ENCODE assay signal across 2 cellular contexts in genomic region chr2:128027801-128028667, GRCh38.
A peak's percentile ranks its signal among the peaks of the same experiment; 100 is the strongest.
TF ChIP-seq lines count a peak whose summit lies in the region.

Gene SAP130 (minus strand): TSS chr2:128028059. CDS start chr2:128026292, 1,767 bp downstream.

TF ChIP-seq in A549, 52 proteins besides CTCF, POLR2A, EP300 and RAD21 (continued from another document):
- TF ChIP-seq MAFK (IDR thresholded peaks at IDR 0.05; ENCODE audit: partially characterized antibody) (peak; percentile 25), PHF8 (IDR thresholded peaks at IDR 0.05; ENCODE audit: borderline replicate concordance, low read depth) (peak; percentile 49; the same call in 1 of the 2 replicates), JUNB (IDR thresholded peaks at IDR 0.05) (no peak), EHF (CRISPR knock-in tag; IDR thresholded peaks at IDR 0.05) (no peak), ZNF302 (CRISPR knock-in tag; IDR thresholded peaks at IDR 0.05) (no peak), MAX (IDR thresholded peaks at IDR 0.05) (no peak), KDM1A (IDR thresholded peaks at IDR 0.05; ENCODE audit: low read depth) (no peak), HOXB13 (CRISPR knock-in tag; IDR thresholded peaks at IDR 0.05; ENCODE audit: low read depth) (no peak), REST (IDR thresholded peaks at IDR 0.05) (no peak), CHD2 (IDR thresholded peaks at IDR 0.05; ENCODE audit: low read length, partially characterized antibody) (no peak), CEBPB (IDR thresholded peaks at IDR 0.05) (no peak), BCL3 (IDR thresholded peaks at IDR 0.05) (0 out of 3 replicates have a peak, but pooled peaks have one; percentile 51), RCOR1 (IDR thresholded peaks at IDR 0.05; ENCODE audit: low read depth, low read length) (no peak), RNF2 (IDR thresholded peaks at IDR 0.05; ENCODE audit: borderline replicate concordance, low read depth) (no peak)

TF ChIP-seq in K562, 482 proteins besides CTCF, POLR2A, EP300 and RAD21 (continued from another document and continues in another):
- TF ChIP-seq E2F1 (CRISPR knock-in tag; IDR thresholded peaks at IDR 0.05) = no peak
- TF ChIP-seq CUX1 (CRISPR knock-in tag; IDR thresholded peaks at IDR 0.05) = no peak
- no peak for TF ChIP-seq ETS2 (tag; IDR thresholded peaks at IDR 0.05; ENCODE audit: borderline replicate concordance, poor library complexity, severe bottlenecking)
- TF ChIP-seq FOXM1 (IDR thresholded peaks at IDR 0.05; ENCODE audit: low read depth) = no peak
- TF ChIP-seq FOXM1 (CRISPR knock-in tag; IDR thresholded peaks at IDR 0.05; ENCODE audit: low read depth) = 0 out of 2 replicates have a peak, but pooled peaks have one; percentile 74
- no peak for TF ChIP-seq ARNT (IDR thresholded peaks at IDR 0.05)
- no peak for TF ChIP-seq ZBTB12 (CRISPR knock-in tag; IDR thresholded peaks at IDR 0.05)
- no peak for TF ChIP-seq JUN (IDR thresholded peaks at IDR 0.05; ENCODE audit: borderline replicate concordance, low read depth, low read length)
- TF ChIP-seq JUN (CRISPR knock-in tag; IDR thresholded peaks at IDR 0.05; ENCODE audit: borderline replicate concordance) = no peak
- TF ChIP-seq ZNF445 (CRISPR knock-in tag; IDR thresholded peaks at IDR 0.05; ENCODE audit: low read depth) = no peak
- no peak for TF ChIP-seq RBM34 (IDR thresholded peaks at IDR 0.05; ENCODE audit: borderline replicate concordance, insufficient read depth, low read length)
- TF ChIP-seq TFAP4 (CRISPR knock-in tag; IDR thresholded peaks at IDR 0.05; ENCODE audit: borderline replicate concordance) = peak; percentile 80
- no peak for TF ChIP-seq ZNF253 (CRISPR knock-in tag; conservative IDR thresholded peaks at IDR 0.05)
- TF ChIP-seq ZNF280B (CRISPR knock-in tag; IDR thresholded peaks at IDR 0.05) = no peak
- TF ChIP-seq DIDO1 (tag; IDR thresholded peaks at IDR 0.05; ENCODE audit: low read depth) = no peak
- no peak for TF ChIP-seq ZNF23 (CRISPR knock-in tag; IDR thresholded peaks at IDR 0.05)
- no peak for TF ChIP-seq ZNF197 (CRISPR knock-in tag; IDR thresholded peaks at IDR 0.05; ENCODE audit: low read depth)
- no peak for TF ChIP-seq KLF16 (IDR thresholded peaks at IDR 0.05)
- TF ChIP-seq SOX6 (IDR thresholded peaks at IDR 0.05) = no peak
- no peak for TF ChIP-seq HBP1 (CRISPR knock-in tag; IDR thresholded peaks at IDR 0.05)
- TF ChIP-seq HINFP (tag; conservative IDR thresholded peaks at IDR 0.05; ENCODE audit: low read depth) = no peak
- TF ChIP-seq NRF1 (conservative IDR thresholded peaks at IDR 0.05 in 1 of 2, IDR thresholded peaks at IDR 0.05 in 1 of 2) = peak; percentile 85 to 87
- no peak for TF ChIP-seq ZNF121 (CRISPR knock-in tag; conservative IDR thresholded peaks at IDR 0.05)
- TF ChIP-seq ZBTB17 (CRISPR knock-in tag; IDR thresholded peaks at IDR 0.05) = peak; percentile 60; the same call in 1 of the 2 replicates
- TF ChIP-seq TSC22D4 (tag; IDR thresholded peaks at IDR 0.05) = no peak
- no peak for TF ChIP-seq HDAC3 (IDR thresholded peaks at IDR 0.05; ENCODE audit: borderline replicate concordance, partially characterized antibody)
- no peak for TF ChIP-seq ZKSCAN1 (IDR thresholded peaks at IDR 0.05; ENCODE audit: low read depth, low read length)
- TF ChIP-seq CEBPG (CRISPR knock-in tag; IDR thresholded peaks at IDR 0.05) = no peak
- no peak for TF ChIP-seq CEBPG (tag; conservative IDR thresholded peaks at IDR 0.05 in 1 of 2, IDR thresholded peaks at IDR 0.05 in 1 of 2)
- no peak for TF ChIP-seq PTRF (tag; IDR thresholded peaks at IDR 0.05)
- TF ChIP-seq RERE (CRISPR knock-in tag; IDR thresholded peaks at IDR 0.05; ENCODE audit: borderline replicate concordance) = 0 out of 2 replicates have a peak, but pooled peaks have one; percentile 34
- no peak for TF ChIP-seq ZNF175 (CRISPR knock-in tag; IDR thresholded peaks at IDR 0.05; ENCODE audit: low read depth)
- TF ChIP-seq MCM3 (IDR thresholded peaks at IDR 0.05) = no peak
- TF ChIP-seq ZBTB43 (CRISPR knock-in tag; IDR thresholded peaks at IDR 0.05) = 0 out of 2 replicates have a peak, but pooled peaks have one; percentile 28
- no peak for TF ChIP-seq BRD9 (IDR thresholded peaks at IDR 0.05; ENCODE audit: low read depth, partially characterized antibody)
- no peak for TF ChIP-seq RNF2 (IDR thresholded peaks at IDR 0.05)
